ENCODE assay signal across 1 cellular context in the genomic region with DNA sequence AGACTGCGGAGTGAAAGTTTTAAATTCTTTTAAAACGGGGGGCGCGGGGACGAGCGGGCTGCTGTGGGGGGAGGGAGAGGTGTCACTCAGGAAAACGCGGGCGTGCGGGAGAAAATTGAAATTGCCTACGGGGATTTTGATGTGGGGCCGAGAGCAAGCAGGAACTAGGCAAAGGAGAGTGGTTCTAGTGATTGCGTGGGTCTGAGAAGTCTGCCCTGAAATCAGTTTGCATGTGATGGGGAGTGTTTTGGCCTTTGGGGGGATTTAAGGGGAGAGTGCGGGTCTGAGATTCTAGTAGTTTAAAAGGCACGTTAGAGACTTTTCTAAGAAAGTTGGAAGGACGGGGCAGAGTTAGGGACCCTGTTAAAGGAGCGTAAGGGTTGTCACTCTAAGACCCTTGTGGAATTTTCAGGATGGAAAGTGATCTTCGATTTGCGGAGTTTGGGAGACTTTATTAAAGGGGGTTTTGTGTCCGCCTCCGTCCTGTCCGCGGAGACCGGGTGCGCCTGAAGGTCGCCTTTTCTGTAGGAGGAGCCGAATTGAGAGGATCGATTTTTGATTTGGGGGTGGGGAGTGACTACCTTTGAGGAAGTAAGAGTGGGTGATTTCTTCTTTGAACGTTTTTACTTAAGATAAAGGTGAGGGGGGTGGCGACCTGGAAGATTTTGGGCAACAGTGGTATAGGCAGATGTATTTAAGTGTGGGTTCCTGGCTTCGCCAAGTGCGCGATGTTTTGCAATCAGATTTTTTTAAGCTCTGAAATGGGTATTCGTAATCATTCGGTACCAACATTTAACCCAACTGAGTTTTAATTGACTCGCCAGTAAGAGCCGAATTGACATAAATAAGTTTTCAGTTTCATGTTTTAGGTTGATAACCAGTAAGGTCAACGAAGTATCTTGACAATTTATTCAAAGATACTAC.
TF ChIP-seq lines count a peak whose summit lies in the region.

No MANE protein-coding gene starts in this region.

TF ChIP-seq in GM23338, 12 proteins besides CTCF, POLR2A, EP300 and RAD21:
- TF ChIP-seq, protein P1, sequence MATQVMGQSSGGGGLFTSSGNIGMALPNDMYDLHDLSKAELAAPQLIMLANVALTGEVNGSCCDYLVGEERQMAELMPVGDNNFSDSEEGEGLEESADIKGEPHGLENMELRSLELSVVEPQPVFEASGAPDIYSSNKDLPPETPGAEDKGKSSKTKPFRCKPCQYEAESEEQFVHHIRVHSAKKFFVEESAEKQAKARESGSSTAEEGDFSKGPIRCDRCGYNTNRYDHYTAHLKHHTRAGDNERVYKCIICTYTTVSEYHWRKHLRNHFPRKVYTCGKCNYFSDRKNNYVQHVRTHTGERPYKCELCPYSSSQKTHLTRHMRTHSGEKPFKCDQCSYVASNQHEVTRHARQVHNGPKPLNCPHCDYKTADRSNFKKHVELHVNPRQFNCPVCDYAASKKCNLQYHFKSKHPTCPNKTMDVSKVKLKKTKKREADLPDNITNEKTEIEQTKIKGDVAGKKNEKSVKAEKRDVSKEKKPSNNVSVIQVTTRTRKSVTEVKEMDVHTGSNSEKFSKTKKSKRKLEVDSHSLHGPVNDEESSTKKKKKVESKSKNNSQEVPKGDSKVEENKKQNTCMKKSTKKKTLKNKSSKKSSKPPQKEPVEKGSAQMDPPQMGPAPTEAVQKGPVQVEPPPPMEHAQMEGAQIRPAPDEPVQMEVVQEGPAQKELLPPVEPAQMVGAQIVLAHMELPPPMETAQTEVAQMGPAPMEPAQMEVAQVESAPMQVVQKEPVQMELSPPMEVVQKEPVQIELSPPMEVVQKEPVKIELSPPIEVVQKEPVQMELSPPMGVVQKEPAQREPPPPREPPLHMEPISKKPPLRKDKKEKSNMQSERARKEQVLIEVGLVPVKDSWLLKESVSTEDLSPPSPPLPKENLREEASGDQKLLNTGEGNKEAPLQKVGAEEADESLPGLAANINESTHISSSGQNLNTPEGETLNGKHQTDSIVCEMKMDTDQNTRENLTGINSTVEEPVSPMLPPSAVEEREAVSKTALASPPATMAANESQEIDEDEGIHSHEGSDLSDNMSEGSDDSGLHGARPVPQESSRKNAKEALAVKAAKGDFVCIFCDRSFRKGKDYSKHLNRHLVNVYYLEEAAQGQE (IDR thresholded peaks at IDR 0.05; ENCODE audit: unreplicated experiment) = no peak
- no peak for TF ChIP-seq CREB1 (CRISPR knock-in tag; IDR thresholded peaks at IDR 0.05; ENCODE audit: low read depth)
- TF ChIP-seq JUNB (IDR thresholded peaks at IDR 0.05; ENCODE audit: unreplicated experiment) = no peak
- TF ChIP-seq STAT1 (IDR thresholded peaks at IDR 0.05; ENCODE audit: unreplicated experiment) = no peak
- TF ChIP-seq, protein P2, sequence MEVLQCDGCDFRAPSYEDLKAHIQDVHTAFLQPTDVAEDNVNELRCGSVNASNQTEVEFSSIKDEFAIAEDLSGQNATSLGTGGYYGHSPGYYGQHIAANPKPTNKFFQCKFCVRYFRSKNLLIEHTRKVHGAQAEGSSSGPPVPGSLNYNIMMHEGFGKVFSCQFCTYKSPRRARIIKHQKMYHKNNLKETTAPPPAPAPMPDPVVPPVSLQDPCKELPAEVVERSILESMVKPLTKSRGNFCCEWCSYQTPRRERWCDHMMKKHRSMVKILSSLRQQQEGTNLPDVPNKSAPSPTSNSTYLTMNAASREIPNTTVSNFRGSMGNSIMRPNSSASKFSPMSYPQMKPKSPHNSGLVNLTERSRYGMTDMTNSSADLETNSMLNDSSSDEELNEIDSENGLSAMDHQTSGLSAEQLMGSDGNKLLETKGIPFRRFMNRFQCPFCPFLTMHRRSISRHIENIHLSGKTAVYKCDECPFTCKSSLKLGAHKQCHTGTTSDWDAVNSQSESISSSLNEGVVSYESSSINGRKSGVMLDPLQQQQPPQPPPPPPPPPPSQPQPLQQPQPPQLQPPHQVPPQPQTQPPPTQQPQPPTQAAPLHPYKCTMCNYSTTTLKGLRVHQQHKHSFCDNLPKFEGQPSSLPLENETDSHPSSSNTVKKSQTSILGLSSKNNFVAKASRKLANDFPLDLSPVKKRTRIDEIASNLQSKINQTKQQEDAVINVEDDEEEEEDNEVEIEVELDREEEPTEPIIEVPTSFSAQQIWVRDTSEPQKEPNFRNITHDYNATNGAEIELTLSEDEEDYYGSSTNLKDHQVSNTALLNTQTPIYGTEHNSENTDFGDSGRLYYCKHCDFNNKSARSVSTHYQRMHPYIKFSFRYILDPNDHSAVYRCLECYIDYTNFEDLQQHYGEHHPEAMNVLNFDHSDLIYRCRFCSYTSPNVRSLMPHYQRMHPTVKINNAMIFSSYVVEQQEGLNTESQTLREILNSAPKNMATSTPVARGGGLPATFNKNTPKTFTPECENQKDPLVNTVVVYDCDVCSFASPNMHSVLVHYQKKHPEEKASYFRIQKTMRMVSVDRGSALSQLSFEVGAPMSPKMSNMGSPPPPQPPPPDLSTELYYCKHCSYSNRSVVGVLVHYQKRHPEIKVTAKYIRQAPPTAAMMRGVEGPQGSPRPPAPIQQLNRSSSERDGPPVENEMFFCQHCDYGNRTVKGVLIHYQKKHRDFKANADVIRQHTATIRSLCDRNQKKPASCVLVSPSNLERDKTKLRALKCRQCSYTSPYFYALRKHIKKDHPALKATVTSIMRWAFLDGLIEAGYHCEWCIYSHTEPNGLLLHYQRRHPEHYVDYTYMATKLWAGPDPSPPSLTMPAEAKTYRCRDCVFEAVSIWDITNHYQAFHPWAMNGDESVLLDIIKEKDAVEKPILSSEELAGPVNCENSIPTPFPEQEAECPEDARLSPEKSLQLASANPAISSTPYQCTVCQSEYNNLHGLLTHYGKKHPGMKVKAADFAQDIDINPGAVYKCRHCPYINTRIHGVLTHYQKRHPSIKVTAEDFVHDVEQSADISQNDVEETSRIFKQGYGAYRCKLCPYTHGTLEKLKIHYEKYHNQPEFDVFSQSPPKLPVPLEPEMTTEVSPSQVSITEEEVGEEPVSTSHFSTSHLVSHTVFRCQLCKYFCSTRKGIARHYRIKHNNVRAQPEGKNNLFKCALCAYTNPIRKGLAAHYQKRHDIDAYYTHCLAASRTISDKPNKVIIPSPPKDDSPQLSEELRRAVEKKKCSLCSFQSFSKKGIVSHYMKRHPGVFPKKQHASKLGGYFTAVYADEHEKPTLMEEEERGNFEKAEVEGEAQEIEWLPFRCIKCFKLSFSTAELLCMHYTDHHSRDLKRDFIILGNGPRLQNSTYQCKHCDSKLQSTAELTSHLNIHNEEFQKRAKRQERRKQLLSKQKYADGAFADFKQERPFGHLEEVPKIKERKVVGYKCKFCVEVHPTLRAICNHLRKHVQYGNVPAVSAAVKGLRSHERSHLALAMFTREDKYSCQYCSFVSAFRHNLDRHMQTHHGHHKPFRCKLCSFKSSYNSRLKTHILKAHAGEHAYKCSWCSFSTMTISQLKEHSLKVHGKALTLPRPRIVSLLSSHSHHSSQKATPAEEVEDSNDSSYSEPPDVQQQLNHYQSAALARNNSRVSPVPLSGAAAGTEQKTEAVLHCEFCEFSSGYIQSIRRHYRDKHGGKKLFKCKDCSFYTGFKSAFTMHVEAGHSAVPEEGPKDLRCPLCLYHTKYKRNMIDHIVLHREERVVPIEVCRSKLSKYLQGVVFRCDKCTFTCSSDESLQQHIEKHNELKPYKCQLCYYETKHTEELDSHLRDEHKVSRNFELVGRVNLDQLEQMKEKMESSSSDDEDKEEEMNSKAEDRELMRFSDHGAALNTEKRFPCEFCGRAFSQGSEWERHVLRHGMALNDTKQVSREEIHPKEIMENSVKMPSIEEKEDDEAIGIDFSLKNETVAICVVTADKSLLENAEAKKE (CRISPR knock-in tag; IDR thresholded peaks at IDR 0.05) = no peak
- TF ChIP-seq EZH2 (IDR thresholded peaks at IDR 0.05; ENCODE audit: low read depth, unreplicated experiment) = no peak
- no peak for TF ChIP-seq EZH2phosphoT487 (IDR thresholded peaks at IDR 0.05; ENCODE audit: unreplicated experiment)
- no peak for TF ChIP-seq POLR2AphosphoS5 (IDR thresholded peaks at IDR 0.05; ENCODE audit: low read depth)
- TF ChIP-seq, protein P3, sequence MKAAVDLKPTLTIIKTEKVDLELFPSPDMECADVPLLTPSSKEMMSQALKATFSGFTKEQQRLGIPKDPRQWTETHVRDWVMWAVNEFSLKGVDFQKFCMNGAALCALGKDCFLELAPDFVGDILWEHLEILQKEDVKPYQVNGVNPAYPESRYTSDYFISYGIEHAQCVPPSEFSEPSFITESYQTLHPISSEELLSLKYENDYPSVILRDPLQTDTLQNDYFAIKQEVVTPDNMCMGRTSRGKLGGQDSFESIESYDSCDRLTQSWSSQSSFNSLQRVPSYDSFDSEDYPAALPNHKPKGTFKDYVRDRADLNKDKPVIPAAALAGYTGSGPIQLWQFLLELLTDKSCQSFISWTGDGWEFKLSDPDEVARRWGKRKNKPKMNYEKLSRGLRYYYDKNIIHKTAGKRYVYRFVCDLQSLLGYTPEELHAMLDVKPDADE (IDR thresholded peaks at IDR 0.05) = no peak
- no peak for TF ChIP-seq ZNF331 (CRISPR knock-in tag; IDR thresholded peaks at IDR 0.05; ENCODE audit: low read depth)
- TF ChIP-seq ZNF114 (CRISPR knock-in tag; IDR thresholded peaks at IDR 0.05) = no peak
- no peak for TF ChIP-seq NANOG (IDR thresholded peaks at IDR 0.05; ENCODE audit: borderline replicate concordance)
